In the genomic region with DNA sequence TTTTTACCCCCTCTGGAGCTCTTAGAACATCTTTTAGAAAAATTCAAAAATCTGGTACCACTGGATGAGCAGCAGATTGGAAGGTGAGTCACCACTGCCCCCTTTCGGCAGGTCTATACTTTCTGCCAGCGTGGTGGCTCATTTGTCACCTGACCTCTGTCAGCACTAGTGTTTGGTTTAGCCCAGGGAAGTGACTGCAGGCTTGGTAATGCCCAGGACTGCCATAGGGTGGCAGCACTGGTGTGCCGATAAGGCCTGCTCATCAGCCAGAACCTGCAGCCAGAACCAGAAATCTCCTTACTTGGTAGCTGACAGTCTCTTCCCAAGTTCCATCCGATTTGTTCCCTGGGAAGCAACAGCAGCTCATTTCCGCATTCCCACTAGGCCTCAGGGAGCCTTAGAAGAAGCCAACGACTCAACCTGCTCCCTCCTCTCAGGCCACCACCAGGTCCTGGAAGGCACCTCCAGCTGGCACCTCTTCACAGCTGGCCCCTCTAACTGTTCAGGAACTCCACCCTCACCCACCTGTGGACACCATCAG, we compare ENCODE assay signal across 8 cellular contexts. TPM values are rescaled to one million over a fixed set of nuclear protein-coding genes. Genes with fewer than 3 reads are reported as not detected.
A peak's percentile ranks its signal among the peaks of the same experiment; 100 is the strongest.
DNase-seq lines count a peak whose midpoint lies in the region; ATAC-seq, FAIRE-seq and TF ChIP-seq lines count a peak whose summit lies in the region.

No MANE protein-coding gene starts in this region.

- H3K4me3 ChIP-seq in GM12865 (ENCODE audit: low read depth, low read length) = no peak overlapping the region
- H3K4me3 ChIP-seq in SK-N-MC = no peak overlapping the region
- H3K4me3 ChIP-seq in pancreas = no peak overlapping the region
- H3K4me3 ChIP-seq in tibial nerve = no peak overlapping the region

- peak; percentile 5 for FAIRE-seq in pancreas (lab: Jason Lieb, UNC)

- peaks cover 10% of the 10 kb centered on the region for H3K4me1 Mint-ChIP-seq in glutamatergic neuron (ENCODE audit: low read depth, unreplicated experiment)

- WGBS in pancreas, 2 donors = 22 to 24% methylated on average over 6 of the region's 6 CpGs
- WGBS in tibial nerve, 2 donors = 26% methylated on average over 6 of the region's 6 CpGs

- DNase-seq in GM12865 (ENCODE audit: low read depth) (peak; percentile 95), NCI-H1092 (lab: John Stamatoyannopoulos, UW) (peak; percentile 94), SK-N-MC (ENCODE audit: low read depth, low spot score) (peak; percentile 83), glutamatergic neuron (peak; percentile 93), pancreas (peak; percentile 86 to 95 (median 90)), tibial nerve (ENCODE audit: low spot score in 2 of 2) (peak; percentile 76 to 81)
- peak; percentile 91 for DNase-seq in activated naive CD4-positive, alpha-beta T cell treated with anti-CD3 and anti-CD28 coated beads, Interleukin-2, amount 50 U/mL, for 16 hours

- no peak overlapping the region for H3K4me3 Mint-ChIP-seq in glutamatergic neuron (ENCODE audit: unreplicated experiment)

- intact Hi-C loops in pancreas (cut with DNase I) = loop anchor here in 2 of 3 donors (5.0 kb wide), 2 partner anchors 60 to 65 kb away; a partner anchor contains a TSS

- peaks cover 13% of the 10 kb centered on the region for H3K36me3 Mint-ChIP-seq in glutamatergic neuron (ENCODE audit: unreplicated experiment)

- ATAC-seq in HG02642 (IDR thresholded peaks at IDR 0.05; ENCODE audit: poor library complexity, unreplicated experiment) (peak; percentile 95), pancreas (peak; percentile 95 to 100 (median 99))

- H3K36me3 ChIP-seq in SK-N-MC (ENCODE audit: insufficient read depth, low read length) (peaks cover 14% of the 10 kb centered on the region), pancreas (peaks cover 0 to 17% (median 8%) of the 10 kb centered on the region in 3 donors), tibial nerve (peaks cover 0 to 46% (median 0%) of the 10 kb centered on the region in 3 donors)

- no peak for TF ChIP-seq POLR2A in tibial nerve (IDR thresholded peaks at IDR 0.05)

- TF ChIP-seq CTCF in GM12865 (IDR thresholded peaks at IDR 0.05; ENCODE audit: insufficient read depth, low read depth, low read length, missing control alignments) (peak; percentile 95), glutamatergic neuron (IDR thresholded peaks at IDR 0.05; ENCODE audit: partially characterized antibody, unreplicated experiment) (peak; percentile 97), pancreas (IDR thresholded peaks at IDR 0.05) (peak; percentile 93 to 98 (median 95)), tibial nerve (IDR thresholded peaks at IDR 0.05) (peak; percentile 82 to 91 (median 87))

- H3K4me1 ChIP-seq in pancreas (peaks cover 0 to 8% (median 3%) of the 10 kb centered on the region in 3 donors), tibial nerve (peaks cover 0 to 48% (median 5%) of the 10 kb centered on the region in 4 donors)

- H3K9me3 Mint-ChIP-seq in glutamatergic neuron (ENCODE audit: unreplicated experiment) = peaks cover 2% of the 10 kb centered on the region

- TF ChIP-seq EP300 in tibial nerve (IDR thresholded peaks at IDR 0.05) = no peak

- no peak overlapping the region for H3K9ac ChIP-seq in SK-N-MC (ENCODE audit: insufficient read length)

- H3K27me3 ChIP-seq in pancreas (no peaks in the 10 kb centered on the region), tibial nerve (no peaks in the 10 kb centered on the region)

- no peaks in the 10 kb centered on the region for H3K27me3 Mint-ChIP-seq in glutamatergic neuron (ENCODE audit: unreplicated experiment)

- H3K27ac Mint-ChIP-seq in glutamatergic neuron (ENCODE audit: unreplicated experiment) = no peak overlapping the region

- H3K9me3 ChIP-seq in SK-N-MC (ENCODE audit: low read depth, low read length) (no peaks in the 10 kb centered on the region), pancreas (no peaks in the 10 kb centered on the region), tibial nerve (no peaks in the 10 kb centered on the region)

- H3K27ac ChIP-seq in SK-N-MC = peak overlapping the region; percentile 26; the same call in 1 of the 2 replicates
- no peak overlapping the region for H3K27ac ChIP-seq in pancreas
- H3K27ac ChIP-seq in tibial nerve = peak overlapping the region in 2 of 4 donors; percentile 65 to 78

RNA-seq across cellular contexts. Expression of a gene that starts 6.8 kb away (rescaled TPM):
- total RNA-seq in glutamatergic neuron (ENCODE audit: unreplicated experiment) (59.9 TPM), pancreas (10 to 100 TPM in 5 of 6 donors, 1 to 10 TPM in 1; 8.3 to 18.5 (median 14.3) TPM), tibial nerve (10 to 100 TPM; 17.5 to 35.1 (median 22.0) TPM)
- 10 to 100 TPM in 1 of 2 donors, 1 to 10 TPM in 1; 6.2 to 17.1 TPM for polyA plus RNA-seq in pancreas

RNA-seq across cellular contexts. Expression of a gene that starts 59.9 kb away (rescaled TPM):
- total RNA-seq in glutamatergic neuron (ENCODE audit: unreplicated experiment) (not detected), pancreas (1 to 10 TPM; 1.1 to 6.7 (median 1.4) TPM), tibial nerve (10 to 100 TPM; 20.3 to 65.1 (median 37.2) TPM)
- 1 to 10 TPM; 1.7 to 4.0 TPM for polyA plus RNA-seq in pancreas
